1 cellular context compared by ENCODE assay signal in the genomic region with DNA sequence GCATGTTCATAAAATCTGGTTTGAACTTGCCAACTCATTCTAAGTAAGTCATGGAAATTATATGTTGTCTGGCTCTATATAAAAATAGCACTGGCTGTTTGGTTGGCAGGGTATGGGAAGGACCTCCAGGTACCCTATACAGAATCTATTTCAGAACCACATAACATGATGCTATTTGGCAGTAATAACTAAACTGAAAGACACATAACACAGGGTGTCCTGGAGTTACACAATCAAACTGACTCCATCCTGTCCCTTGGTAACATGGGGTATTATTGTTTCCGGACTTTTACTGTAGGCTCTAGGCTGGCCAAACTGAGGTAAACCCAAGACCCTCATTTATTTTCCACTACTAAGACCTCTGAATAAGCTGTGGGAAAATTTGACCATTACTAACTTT.
TF ChIP-seq lines count a peak whose summit lies in the region.

No MANE protein-coding gene starts in this region.

TF ChIP-seq in GM12878, 131 proteins besides CTCF, POLR2A, EP300 and RAD21 (continued from another document):
- TF ChIP-seq, protein P1, sequence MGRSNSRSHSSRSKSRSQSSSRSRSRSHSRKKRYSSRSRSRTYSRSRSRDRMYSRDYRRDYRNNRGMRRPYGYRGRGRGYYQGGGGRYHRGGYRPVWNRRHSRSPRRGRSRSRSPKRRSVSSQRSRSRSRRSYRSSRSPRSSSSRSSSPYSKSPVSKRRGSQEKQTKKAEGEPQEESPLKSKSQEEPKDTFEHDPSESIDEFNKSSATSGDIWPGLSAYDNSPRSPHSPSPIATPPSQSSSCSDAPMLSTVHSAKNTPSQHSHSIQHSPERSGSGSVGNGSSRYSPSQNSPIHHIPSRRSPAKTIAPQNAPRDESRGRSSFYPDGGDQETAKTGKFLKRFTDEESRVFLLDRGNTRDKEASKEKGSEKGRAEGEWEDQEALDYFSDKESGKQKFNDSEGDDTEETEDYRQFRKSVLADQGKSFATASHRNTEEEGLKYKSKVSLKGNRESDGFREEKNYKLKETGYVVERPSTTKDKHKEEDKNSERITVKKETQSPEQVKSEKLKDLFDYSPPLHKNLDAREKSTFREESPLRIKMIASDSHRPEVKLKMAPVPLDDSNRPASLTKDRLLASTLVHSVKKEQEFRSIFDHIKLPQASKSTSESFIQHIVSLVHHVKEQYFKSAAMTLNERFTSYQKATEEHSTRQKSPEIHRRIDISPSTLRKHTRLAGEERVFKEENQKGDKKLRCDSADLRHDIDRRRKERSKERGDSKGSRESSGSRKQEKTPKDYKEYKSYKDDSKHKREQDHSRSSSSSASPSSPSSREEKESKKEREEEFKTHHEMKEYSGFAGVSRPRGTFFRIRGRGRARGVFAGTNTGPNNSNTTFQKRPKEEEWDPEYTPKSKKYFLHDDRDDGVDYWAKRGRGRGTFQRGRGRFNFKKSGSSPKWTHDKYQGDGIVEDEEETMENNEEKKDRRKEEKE (IDR thresholded peaks at IDR 0.05): no peak
- TF ChIP-seq PAX5 (IDR thresholded peaks at IDR 0.05; ENCODE audit: borderline replicate concordance, low read depth, low read length): no peak
